Comparison of ENCODE assay signal across 8 cellular contexts in genomic region chr3:66989860-66990696, GRCh38. TPM values are rescaled to one million over a fixed set of nuclear protein-coding genes. Genes with fewer than 3 reads are reported as not detected.
DNase-seq lines count a peak whose midpoint lies in the region; ATAC-seq and TF ChIP-seq lines count a peak whose summit lies in the region.

No MANE protein-coding gene starts in this region.

- DNase-seq in CD14-positive monocyte (ENCODE audit: low spot score) (no peak), SJCRH30 (peak; percentile 3 to 39), neural progenitor cell (ENCODE audit: low spot score) (no peak), DMS153 treated with DMSO at 0.1 percent for 48 hours (lab: John Stamatoyannopoulos, UW; ENCODE audit: unreplicated experiment) (no peak), NCI-H2107 treated with DMSO at 0.1 percent for 48 hours (lab: John Stamatoyannopoulos, UW; ENCODE audit: unreplicated experiment) (no peak), midbrain (lab: John Stamatoyannopoulos, UW) (no peak)

- peak overlapping the region; percentile 5 for H2AFZ ChIP-seq in neural progenitor cell (replicated peaks)

- H3K9ac ChIP-seq in neural progenitor cell = no peak overlapping the region

- H3K27ac ChIP-seq in SJCRH30 = peak overlapping the region; percentile 34; the same call in 1 of the 2 replicates
- no peak overlapping the region for H3K27ac ChIP-seq in neural progenitor cell

- TF ChIP-seq CTCF in CD14-positive monocyte (IDR thresholded peaks at IDR 0.05) = peak; percentile 11
- peak; percentile 35 for TF ChIP-seq CTCF in neural progenitor cell (IDR thresholded peaks at IDR 0.05)

- no peaks in the 10 kb centered on the region for H4K20me1 ChIP-seq in neural progenitor cell (ENCODE audit: low read depth)

- H3K79me2 ChIP-seq in neural progenitor cell (ENCODE audit: low read depth) = no peaks in the 10 kb centered on the region

- H3K4me3 Mint-ChIP-seq in CD14-positive monocyte = no peak overlapping the region
- H3K4me3 Mint-ChIP-seq in neural progenitor cell = no peak overlapping the region

- H3K27me3 Mint-ChIP-seq in CD14-positive monocyte (ENCODE audit: low read depth in 3 of 3) (peaks cover 5 to 7% (median 5%) of the 10 kb centered on the region in 3 donors), neural progenitor cell (ENCODE audit: insufficient read depth, low read depth) (peaks cover 3% of the 10 kb centered on the region)

- peaks cover 12% of the 10 kb centered on the region; the same call in 1 of the 2 replicates for H3K4me1 ChIP-seq in SJCRH30
- peaks cover 16% of the 10 kb centered on the region for H3K4me1 ChIP-seq in neural progenitor cell

- H3K9me3 Mint-ChIP-seq in CD14-positive monocyte (peaks cover 0 to 6% (median 0%) of the 10 kb centered on the region in 7 donors), neural progenitor cell (peaks cover 3% of the 10 kb centered on the region)

- peaks cover 14% of the 10 kb centered on the region for H3K4me1 Mint-ChIP-seq in CD14-positive monocyte
- H3K4me1 Mint-ChIP-seq in neural progenitor cell = peaks cover 19% of the 10 kb centered on the region

- peak overlapping the region; percentile 49 for H3K4me2 ChIP-seq in neural progenitor cell

- H3K27me3 ChIP-seq in SJCRH30 = no peaks in the 10 kb centered on the region
- H3K27me3 ChIP-seq in neural progenitor cell = no peaks in the 10 kb centered on the region

- intact Hi-C loops in CD14-positive monocyte (cut with micrococcal nuclease) = no loop called here

- ATAC-seq in GM18873 (IDR thresholded peaks at IDR 0.05; ENCODE audit: low FRiP score, unreplicated experiment) = peak; percentile 74
- ATAC-seq in HG03045 (IDR thresholded peaks at IDR 0.05; ENCODE audit: unreplicated experiment) = peak; percentile 70

- H3K27ac Mint-ChIP-seq in CD14-positive monocyte (peak overlapping the region in 1 of 7 donors; percentile 34), neural progenitor cell (no peak overlapping the region)

- H3K9me3 ChIP-seq in SJCRH30 (replicated peaks) = no peaks in the 10 kb centered on the region
- no peaks in the 10 kb centered on the region for H3K9me3 ChIP-seq in neural progenitor cell (ENCODE audit: low read depth)

- H3F3A ChIP-seq in neural progenitor cell (ENCODE audit: low read depth) = peaks cover 29% of the 10 kb centered on the region

- H3K36me3 Mint-ChIP-seq in CD14-positive monocyte (no peaks in the 10 kb centered on the region), neural progenitor cell (no peaks in the 10 kb centered on the region)

- no peak overlapping the region for H3K4me3 ChIP-seq in SJCRH30
- H3K4me3 ChIP-seq in neural progenitor cell = no peak overlapping the region

- H3K36me3 ChIP-seq in SJCRH30 = no peaks in the 10 kb centered on the region
- H3K36me3 ChIP-seq in neural progenitor cell = no peaks in the 10 kb centered on the region

RNA-seq across cellular contexts. Expression of gene KBTBD8, which starts 8.0 kb away (rescaled TPM):
- 1 to 10 TPM; 3.0 to 3.2 TPM for polyA plus RNA-seq in CD14-positive monocyte
- 3.2 and 3.7 TPM in 2 replicates for total RNA-seq in SJCRH30 (2014; rRNA removed; shearing (Covaris generic))
- total RNA-seq in neural progenitor cell (ENCODE audit: low replicate concordance) = 5.6 and 8.3 TPM in 2 replicates

Comparison
In these comparisons a context has a peak if more than half of its experiments do, and no peak if none do; other contexts are left out.
1. DNase-seq: peak in SJCRH30 (2 of 2); none in CD14-positive monocyte (single experiment), neural progenitor cell (single experiment), DMS153 treated with DMSO at 0.1 percent for 48 hours (single experiment), NCI-H2107 treated with DMSO at 0.1 percent for 48 hours (single experiment) and midbrain (single experiment).